ENCODE assay signal across 1 cellular context in genomic region chr6:137810554-137811120, GRCh38.
TF ChIP-seq lines count a peak whose summit lies in the region.

No MANE protein-coding gene starts in this region.

TF ChIP-seq in K562, 482 proteins besides CTCF, POLR2A, EP300 and RAD21 (continued from another document and continues in another):
- TF ChIP-seq, protein P1, sequence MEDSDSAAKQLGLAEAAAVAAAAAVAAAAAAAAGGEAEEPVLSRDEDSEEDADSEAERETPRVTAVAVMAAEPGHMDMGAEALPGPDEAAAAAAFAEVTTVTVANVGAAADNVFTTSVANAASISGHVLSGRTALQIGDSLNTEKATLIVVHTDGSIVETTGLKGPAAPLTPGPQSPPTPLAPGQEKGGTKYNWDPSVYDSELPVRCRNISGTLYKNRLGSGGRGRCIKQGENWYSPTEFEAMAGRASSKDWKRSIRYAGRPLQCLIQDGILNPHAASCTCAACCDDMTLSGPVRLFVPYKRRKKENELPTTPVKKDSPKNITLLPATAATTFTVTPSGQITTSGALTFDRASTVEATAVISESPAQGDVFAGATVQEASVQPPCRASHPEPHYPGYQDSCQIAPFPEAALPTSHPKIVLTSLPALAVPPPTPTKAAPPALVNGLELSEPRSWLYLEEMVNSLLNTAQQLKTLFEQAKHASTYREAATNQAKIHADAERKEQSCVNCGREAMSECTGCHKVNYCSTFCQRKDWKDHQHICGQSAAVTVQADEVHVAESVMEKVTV (CRISPR knock-in tag; IDR thresholded peaks at IDR 0.05), result peak; percentile 24; the same call in 1 of the 2 replicates
- TF ChIP-seq U2AF1 (optimal IDR thresholded peaks at IDR 0.05; ENCODE audit: low read depth, low read length) (peak; percentile 20), SMAD4 (CRISPR knock-in tag; conservative IDR thresholded peaks at IDR 0.05) (no peak), CHCHD3 (CRISPR knock-in tag; IDR thresholded peaks at IDR 0.05) (0 out of 2 replicates have a peak, but pooled peaks have one; percentile 43), SP2 (IDR thresholded peaks at IDR 0.05; ENCODE audit: extremely low read depth, low read depth, low read length, poor library complexity, severe bottlenecking) (no peak), BCOR (IDR thresholded peaks at IDR 0.05) (peak; percentile 100), RBBP5 (IDR thresholded peaks at IDR 0.05; ENCODE audit: borderline replicate concordance, insufficient read depth, low read length, poor library complexity, severe bottlenecking) (no peak), PHF20 (IDR thresholded peaks at IDR 0.05; ENCODE audit: partially characterized antibody) (peak; percentile 86), ZNF134 (CRISPR knock-in tag; conservative IDR thresholded peaks at IDR 0.05) (no peak), ZKSCAN1 (IDR thresholded peaks at IDR 0.05; ENCODE audit: low read depth, low read length) (no peak), CXXC5 (CRISPR knock-in tag; IDR thresholded peaks at IDR 0.05) (peak; percentile 21; the same call in 1 of the 2 replicates), NFATC3 (IDR thresholded peaks at IDR 0.05) (no peak), ZNF24 (IDR thresholded peaks at IDR 0.05) (0 out of 2 replicates have a peak, but pooled peaks have one; percentile 29), POU5F1 (IDR thresholded peaks at IDR 0.05; ENCODE audit: borderline replicate concordance, low read depth, low read length, partially characterized antibody) (no peak), KDM1A (IDR thresholded peaks at IDR 0.05) (peak; percentile 94 to 98), DMBX1 (CRISPR knock-in tag; IDR thresholded peaks at IDR 0.05; ENCODE audit: borderline replicate concordance) (peak; percentile 25; the same call in 1 of the 2 replicates), ZNF197 (CRISPR knock-in tag; IDR thresholded peaks at IDR 0.05; ENCODE audit: low read depth) (no peak), MXI1 (IDR thresholded peaks at IDR 0.05; ENCODE audit: low read depth, low read length) (no peak), ZNF324 (CRISPR knock-in tag; IDR thresholded peaks at IDR 0.05) (0 out of 2 replicates have a peak, but pooled peaks have one; percentile 9), TAF15 (IDR thresholded peaks at IDR 0.05; ENCODE audit: low read depth, low read length) (no peak), ZNF695 (CRISPR knock-in tag; IDR thresholded peaks at IDR 0.05) (no peak), DACH1 (IDR thresholded peaks at IDR 0.05; ENCODE audit: partially characterized antibody) (no peak), CBX1 (IDR thresholded peaks at IDR 0.05; ENCODE audit: low read depth) (peak; percentile 95; the same call in 1 of the 2 replicates), GTF2E2 (tag; IDR thresholded peaks at IDR 0.05) (no peak), ZNF778 (CRISPR knock-in tag; IDR thresholded peaks at IDR 0.05) (no peak), L3MBTL2 (IDR thresholded peaks at IDR 0.05) (no peak), ARID1B (IDR thresholded peaks at IDR 0.05) (peak; percentile 47), HSF4 (CRISPR knock-in tag; IDR thresholded peaks at IDR 0.05; ENCODE audit: borderline replicate concordance) (no peak), GTF2F1 (IDR thresholded peaks at IDR 0.05; ENCODE audit: low read depth, low read length) (no peak), ZBTB11 (CRISPR knock-in tag; IDR thresholded peaks at IDR 0.05) (peak in 1 of 3 experiments; percentile 53; a peak in 1 of 6 replicates), TAF1 (IDR thresholded peaks at IDR 0.05; ENCODE audit: control insufficient read depth, extremely low read depth, insufficient read depth, low read length, severe bottlenecking) (no peak), ARID2 (IDR thresholded peaks at IDR 0.05) (no peak), SPI1 (IDR thresholded peaks at IDR 0.05; ENCODE audit: borderline replicate concordance, low read depth, low read length) (no peak)
- TF ChIP-seq, protein P2, sequence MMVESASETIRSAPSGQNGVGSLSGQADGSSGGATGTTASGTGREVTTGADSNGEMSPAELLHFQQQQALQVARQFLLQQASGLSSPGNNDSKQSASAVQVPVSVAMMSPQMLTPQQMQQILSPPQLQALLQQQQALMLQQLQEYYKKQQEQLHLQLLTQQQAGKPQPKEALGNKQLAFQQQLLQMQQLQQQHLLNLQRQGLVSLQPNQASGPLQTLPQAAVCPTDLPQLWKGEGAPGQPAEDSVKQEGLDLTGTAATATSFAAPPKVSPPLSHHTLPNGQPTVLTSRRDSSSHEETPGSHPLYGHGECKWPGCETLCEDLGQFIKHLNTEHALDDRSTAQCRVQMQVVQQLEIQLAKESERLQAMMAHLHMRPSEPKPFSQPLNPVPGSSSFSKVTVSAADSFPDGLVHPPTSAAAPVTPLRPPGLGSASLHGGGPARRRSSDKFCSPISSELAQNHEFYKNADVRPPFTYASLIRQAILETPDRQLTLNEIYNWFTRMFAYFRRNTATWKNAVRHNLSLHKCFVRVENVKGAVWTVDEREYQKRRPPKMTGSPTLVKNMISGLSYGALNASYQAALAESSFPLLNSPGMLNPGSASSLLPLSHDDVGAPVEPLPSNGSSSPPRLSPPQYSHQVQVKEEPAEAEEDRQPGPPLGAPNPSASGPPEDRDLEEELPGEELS (CRISPR knock-in tag; IDR thresholded peaks at IDR 0.05; ENCODE audit: borderline replicate concordance), result no peak
- TF ChIP-seq, protein P3, sequence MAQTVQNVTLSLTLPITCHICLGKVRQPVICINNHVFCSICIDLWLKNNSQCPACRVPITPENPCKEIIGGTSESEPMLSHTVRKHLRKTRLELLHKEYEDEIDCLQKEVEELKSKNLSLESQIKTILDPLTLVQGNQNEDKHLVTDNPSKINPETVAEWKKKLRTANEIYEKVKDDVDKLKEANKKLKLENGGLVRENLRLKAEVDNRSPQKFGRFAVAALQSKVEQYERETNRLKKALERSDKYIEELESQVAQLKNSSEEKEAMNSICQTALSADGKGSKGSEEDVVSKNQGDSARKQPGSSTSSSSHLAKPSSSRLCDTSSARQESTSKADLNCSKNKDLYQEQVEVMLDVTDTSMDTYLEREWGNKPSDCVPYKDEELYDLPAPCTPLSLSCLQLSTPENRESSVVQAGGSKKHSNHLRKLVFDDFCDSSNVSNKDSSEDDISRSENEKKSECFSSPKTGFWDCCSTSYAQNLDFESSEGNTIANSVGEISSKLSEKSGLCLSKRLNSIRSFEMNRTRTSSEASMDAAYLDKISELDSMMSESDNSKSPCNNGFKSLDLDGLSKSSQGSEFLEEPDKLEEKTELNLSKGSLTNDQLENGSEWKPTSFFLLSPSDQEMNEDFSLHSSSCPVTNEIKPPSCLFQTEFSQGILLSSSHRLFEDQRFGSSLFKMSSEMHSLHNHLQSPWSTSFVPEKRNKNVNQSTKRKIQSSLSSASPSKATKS (CRISPR knock-in tag; IDR thresholded peaks at IDR 0.05), result no peak
- TF ChIP-seq, protein P4, sequence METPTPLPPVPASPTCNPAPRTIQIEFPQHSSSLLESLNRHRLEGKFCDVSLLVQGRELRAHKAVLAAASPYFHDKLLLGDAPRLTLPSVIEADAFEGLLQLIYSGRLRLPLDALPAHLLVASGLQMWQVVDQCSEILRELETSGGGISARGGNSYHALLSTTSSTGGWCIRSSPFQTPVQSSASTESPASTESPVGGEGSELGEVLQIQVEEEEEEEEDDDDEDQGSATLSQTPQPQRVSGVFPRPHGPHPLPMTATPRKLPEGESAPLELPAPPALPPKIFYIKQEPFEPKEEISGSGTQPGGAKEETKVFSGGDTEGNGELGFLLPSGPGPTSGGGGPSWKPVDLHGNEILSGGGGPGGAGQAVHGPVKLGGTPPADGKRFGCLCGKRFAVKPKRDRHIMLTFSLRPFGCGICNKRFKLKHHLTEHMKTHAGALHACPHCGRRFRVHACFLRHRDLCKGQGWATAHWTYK (CRISPR knock-in tag; IDR thresholded peaks at IDR 0.05), result no peak
- TF ChIP-seq, protein P5, sequence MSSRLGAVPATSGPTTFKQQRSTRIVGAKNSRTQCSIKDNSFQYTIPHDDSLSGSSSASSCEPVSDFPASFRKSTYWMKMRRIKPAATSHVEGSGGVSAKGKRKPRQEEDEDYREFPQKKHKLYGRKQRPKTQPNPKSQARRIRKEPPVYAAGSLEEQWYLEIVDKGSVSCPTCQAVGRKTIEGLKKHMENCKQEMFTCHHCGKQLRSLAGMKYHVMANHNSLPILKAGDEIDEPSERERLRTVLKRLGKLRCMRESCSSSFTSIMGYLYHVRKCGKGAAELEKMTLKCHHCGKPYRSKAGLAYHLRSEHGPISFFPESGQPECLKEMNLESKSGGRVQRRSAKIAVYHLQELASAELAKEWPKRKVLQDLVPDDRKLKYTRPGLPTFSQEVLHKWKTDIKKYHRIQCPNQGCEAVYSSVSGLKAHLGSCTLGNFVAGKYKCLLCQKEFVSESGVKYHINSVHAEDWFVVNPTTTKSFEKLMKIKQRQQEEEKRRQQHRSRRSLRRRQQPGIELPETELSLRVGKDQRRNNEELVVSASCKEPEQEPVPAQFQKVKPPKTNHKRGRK (tag; IDR thresholded peaks at IDR 0.05), result peak; percentile 32; the same call in 1 of the 2 replicates
- TF ChIP-seq, protein P6, sequence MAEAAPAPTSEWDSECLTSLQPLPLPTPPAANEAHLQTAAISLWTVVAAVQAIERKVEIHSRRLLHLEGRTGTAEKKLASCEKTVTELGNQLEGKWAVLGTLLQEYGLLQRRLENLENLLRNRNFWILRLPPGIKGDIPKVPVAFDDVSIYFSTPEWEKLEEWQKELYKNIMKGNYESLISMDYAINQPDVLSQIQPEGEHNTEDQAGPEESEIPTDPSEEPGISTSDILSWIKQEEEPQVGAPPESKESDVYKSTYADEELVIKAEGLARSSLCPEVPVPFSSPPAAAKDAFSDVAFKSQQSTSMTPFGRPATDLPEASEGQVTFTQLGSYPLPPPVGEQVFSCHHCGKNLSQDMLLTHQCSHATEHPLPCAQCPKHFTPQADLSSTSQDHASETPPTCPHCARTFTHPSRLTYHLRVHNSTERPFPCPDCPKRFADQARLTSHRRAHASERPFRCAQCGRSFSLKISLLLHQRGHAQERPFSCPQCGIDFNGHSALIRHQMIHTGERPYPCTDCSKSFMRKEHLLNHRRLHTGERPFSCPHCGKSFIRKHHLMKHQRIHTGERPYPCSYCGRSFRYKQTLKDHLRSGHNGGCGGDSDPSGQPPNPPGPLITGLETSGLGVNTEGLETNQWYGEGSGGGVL (CRISPR knock-in tag; IDR thresholded peaks at IDR 0.05), result no peak
- TF ChIP-seq, protein P7, sequence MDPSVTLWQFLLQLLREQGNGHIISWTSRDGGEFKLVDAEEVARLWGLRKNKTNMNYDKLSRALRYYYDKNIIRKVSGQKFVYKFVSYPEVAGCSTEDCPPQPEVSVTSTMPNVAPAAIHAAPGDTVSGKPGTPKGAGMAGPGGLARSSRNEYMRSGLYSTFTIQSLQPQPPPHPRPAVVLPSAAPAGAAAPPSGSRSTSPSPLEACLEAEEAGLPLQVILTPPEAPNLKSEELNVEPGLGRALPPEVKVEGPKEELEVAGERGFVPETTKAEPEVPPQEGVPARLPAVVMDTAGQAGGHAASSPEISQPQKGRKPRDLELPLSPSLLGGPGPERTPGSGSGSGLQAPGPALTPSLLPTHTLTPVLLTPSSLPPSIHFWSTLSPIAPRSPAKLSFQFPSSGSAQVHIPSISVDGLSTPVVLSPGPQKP (CRISPR knock-in tag; IDR thresholded peaks at IDR 0.05), result no peak
- TF ChIP-seq, protein P8, sequence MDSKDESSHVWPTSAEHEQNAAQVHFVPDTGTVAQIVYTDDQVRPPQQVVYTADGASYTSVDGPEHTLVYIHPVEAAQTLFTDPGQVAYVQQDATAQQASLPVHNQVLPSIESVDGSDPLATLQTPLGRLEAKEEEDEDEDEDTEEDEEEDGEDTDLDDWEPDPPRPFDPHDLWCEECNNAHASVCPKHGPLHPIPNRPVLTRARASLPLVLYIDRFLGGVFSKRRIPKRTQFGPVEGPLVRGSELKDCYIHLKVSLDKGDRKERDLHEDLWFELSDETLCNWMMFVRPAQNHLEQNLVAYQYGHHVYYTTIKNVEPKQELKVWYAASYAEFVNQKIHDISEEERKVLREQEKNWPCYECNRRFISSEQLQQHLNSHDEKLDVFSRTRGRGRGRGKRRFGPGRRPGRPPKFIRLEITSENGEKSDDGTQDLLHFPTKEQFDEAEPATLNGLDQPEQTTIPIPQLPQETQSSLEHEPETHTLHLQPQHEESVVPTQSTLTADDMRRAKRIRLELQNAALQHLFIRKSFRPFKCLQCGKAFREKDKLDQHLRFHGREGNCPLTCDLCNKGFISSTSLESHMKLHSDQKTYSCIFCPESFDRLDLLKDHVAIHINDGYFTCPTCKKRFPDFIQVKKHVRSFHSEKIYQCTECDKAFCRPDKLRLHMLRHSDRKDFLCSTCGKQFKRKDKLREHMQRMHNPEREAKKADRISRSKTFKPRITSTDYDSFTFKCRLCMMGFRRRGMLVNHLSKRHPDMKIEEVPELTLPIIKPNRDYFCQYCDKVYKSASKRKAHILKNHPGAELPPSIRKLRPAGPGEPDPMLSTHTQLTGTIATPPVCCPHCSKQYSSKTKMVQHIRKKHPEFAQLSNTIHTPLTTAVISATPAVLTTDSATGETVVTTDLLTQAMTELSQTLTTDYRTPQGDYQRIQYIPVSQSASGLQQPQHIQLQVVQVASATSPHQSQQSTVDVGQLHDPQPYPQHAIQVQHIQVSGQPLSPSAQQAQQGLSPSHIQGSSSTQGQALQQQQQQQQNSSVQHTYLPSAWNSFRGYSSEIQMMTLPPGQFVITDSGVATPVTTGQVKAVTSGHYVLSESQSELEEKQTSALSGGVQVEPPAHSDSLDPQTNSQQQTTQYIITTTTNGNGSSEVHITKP (IDR thresholded peaks at IDR 0.05; ENCODE audit: partially characterized antibody), result no peak
